In the genomic region with DNA sequence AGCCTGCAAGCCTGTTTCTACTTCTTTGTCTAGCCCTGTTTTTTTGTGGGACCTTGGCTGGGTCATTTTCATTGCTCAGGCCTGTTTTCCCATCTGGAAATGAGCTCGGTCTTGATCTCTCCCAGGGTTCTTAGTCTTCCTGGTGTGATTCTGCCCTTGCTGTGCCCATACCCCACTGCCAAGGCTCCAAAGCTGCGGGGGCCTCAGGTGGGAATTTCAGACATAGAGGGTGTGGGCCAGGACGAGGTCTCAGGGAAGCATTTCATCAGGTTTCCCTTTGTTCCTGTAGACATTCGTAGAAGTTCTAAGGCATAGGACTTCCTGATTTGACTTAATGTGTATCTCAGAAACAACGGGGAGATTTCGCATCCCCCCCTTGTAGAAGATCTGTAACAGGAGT, we compare ENCODE assay signal across 18 cellular contexts. TPM values are rescaled to one million over a fixed set of nuclear protein-coding genes. Genes with fewer than 3 reads are reported as not detected.
A peak's percentile ranks its signal among the peaks of the same experiment; 100 is the strongest.
DNase-seq lines count a peak whose midpoint lies in the region; ATAC-seq and TF ChIP-seq lines count a peak whose summit lies in the region.
"Had no signal": no experiment of that assay in that cellular context is flagged by ENCODE, and none has a peak within 500 bp of the region (broad histone marks: within the 10 kb centered on the region; RNA-seq: fewer than 3 reads in every experiment).

No MANE protein-coding gene starts in this region.

- H2BK5ac ChIP-seq in H9 (ENCODE audit: insufficient read length, low read length), result no peak overlapping the region

- no peak overlapping the region for H4K91ac ChIP-seq in H9 (ENCODE audit: insufficient read length, low read depth, low read length)

- H3K4ac ChIP-seq in H9 (ENCODE audit: low read depth, low read length), result no peak overlapping the region

- no peak overlapping the region for H3K23ac ChIP-seq in H9 (ENCODE audit: insufficient read length, low read depth, low read length)

- peaks cover 4% of the 10 kb centered on the region for H3K23me2 ChIP-seq in H9 (ENCODE audit: insufficient read length, low read depth, low read length, poor library complexity, severe bottlenecking)

- H3K9ac ChIP-seq in BLaER1 treated with 17β-estradiol and CSF1 and Interleukin-3, amounts not matched to agents 10 nM and 100 nM, result peak overlapping the region in 6 of 11 experiments; percentile 2 to 52 (median 28); a peak in 7 of 22 replicates
- H3K9ac ChIP-seq in H9 (ENCODE audit: extremely low read depth, insufficient read length, low read length), result no peak overlapping the region

- H2AK5ac ChIP-seq in H9 (ENCODE audit: insufficient read length, low read length), result no peak overlapping the region

- H4K5ac ChIP-seq in H9 (ENCODE audit: insufficient read length, low read depth, low read length), result no peak overlapping the region

- peaks cover 80 to 99% (median 92%) of the 10 kb centered on the region in 10 experiments for H3K4me1 ChIP-seq in BLaER1 treated with 17β-estradiol and CSF1 and Interleukin-3, amounts not matched to agents 10 nM and 100 nM
- peaks cover 3% of the 10 kb centered on the region; the same call in 1 of the 2 replicates for H3K4me1 ChIP-seq in H9 (ENCODE audit: insufficient read depth, low read length)
- H3K4me1 ChIP-seq in psoas muscle, result peaks cover 94% of the 10 kb centered on the region

- peak overlapping the region; percentile 25 to 99 (median 97) for H3K4me2 ChIP-seq in BLaER1 treated with 17β-estradiol and CSF1 and Interleukin-3, amounts not matched to agents 10 nM and 100 nM
- H3K4me2 ChIP-seq in H9 (ENCODE audit: insufficient read depth, insufficient read length, low read length), result no peak overlapping the region
- H3K4me2 ChIP-seq: GM23338 had no signal

- no peak overlapping the region for H3T11ph ChIP-seq in H9 (ENCODE audit: low read length)

- H3K79me2 ChIP-seq in H9 (ENCODE audit: insufficient read depth, low read length), result peaks cover 23% of the 10 kb centered on the region; the same call in 1 of the 2 replicates

- no peaks in the 10 kb centered on the region for H3K27me3 Mint-ChIP-seq in H9 (ENCODE audit: low read depth)
- H3K27me3 Mint-ChIP-seq in activated T-cell treated with anti-CD3 and anti-CD28 coated beads, Interleukin-2, amount 50 U/mL, for 4 hours (ENCODE audit: low read depth), result no peaks in the 10 kb centered on the region

- H2BK120ac ChIP-seq in H9 (ENCODE audit: low read depth, low read length, poor library complexity, severe bottlenecking), result no peak overlapping the region

- peaks cover 0 to 6% (median 0%) of the 10 kb centered on the region in 11 experiments; a peak in 4 of 22 replicates for H3K9me3 ChIP-seq in BLaER1 treated with 17β-estradiol and CSF1 and Interleukin-3, amounts not matched to agents 10 nM and 100 nM (replicated peaks in 1 of 11)
- H3K9me3 ChIP-seq in H9 (ENCODE audit: control insufficient read depth, low read depth, low read length), result no peaks in the 10 kb centered on the region
- no peaks in the 10 kb centered on the region for H3K9me3 ChIP-seq in psoas muscle
- H3K9me3 ChIP-seq: esophagus squamous epithelium, neutrophil had no signal

- WGBS in H9 (ENCODE audit: extremely low coverage, insufficient read length, low lambda C conversion rate), result no CpG with 5 or more reads among the region's 6 CpGs
- WGBS in psoas muscle, 3 donors, result 16 to 62% (median 25%) methylated on average over 6 of the region's 6 CpGs

- ATAC-seq in psoas muscle (no peak), GM21576 (IDR thresholded peaks at IDR 0.05; ENCODE audit: unreplicated experiment) (no peak), HG03175 (IDR thresholded peaks at IDR 0.05; ENCODE audit: unreplicated experiment) (no peak)
- no peak for ATAC-seq in activated T-cell treated with anti-CD3 and anti-CD28 coated beads, Interleukin-2, amount 50 U/mL, for 4 hours
- ATAC-seq: GM23338 had no signal

- no peak overlapping the region for H2BK15ac ChIP-seq in H9 (ENCODE audit: low read depth, low read length)

- H4K8ac ChIP-seq in H9 (replicated peaks; ENCODE audit: insufficient read length, low read depth, low read length), result no peak overlapping the region

- peaks cover 33 to 35% of the 10 kb centered on the region in 2 experiments for H3K4me1 Mint-ChIP-seq in H9
- H3K4me1 Mint-ChIP-seq in activated T-cell treated with anti-CD3 and anti-CD28 coated beads, Interleukin-2, amount 50 U/mL, for 4 hours (ENCODE audit: low read depth), result peaks cover 83% of the 10 kb centered on the region

- TF ChIP-seq CTCF in H9 (conservative IDR thresholded peaks at IDR 0.05) (no peak), coronary artery (IDR thresholded peaks at IDR 0.05) (no peak), psoas muscle (IDR thresholded peaks at IDR 0.05) (no peak)

- no peak overlapping the region for H3K4me3 Mint-ChIP-seq in H9
- H3K4me3 Mint-ChIP-seq in activated T-cell treated with anti-CD3 and anti-CD28 coated beads, Interleukin-2, amount 50 U/mL, for 4 hours, result no peak overlapping the region
- H3K4me3 Mint-ChIP-seq: GM23338 had no signal

- H3K27ac Mint-ChIP-seq in H9, result no peak overlapping the region
- H3K27ac Mint-ChIP-seq: GM23338 had no signal

- H3K14ac ChIP-seq in H9 (ENCODE audit: insufficient read depth, low read length), result no peak overlapping the region

- 0 out of 22 replicates have a peak, but pooled peaks cover 0 to 9% (median 0%) of the 10 kb centered on the region in 11 experiments for H3K36me3 ChIP-seq in BLaER1 treated with 17β-estradiol and CSF1 and Interleukin-3, amounts not matched to agents 10 nM and 100 nM
- no peaks in the 10 kb centered on the region for H3K36me3 ChIP-seq in psoas muscle (ENCODE audit: insufficient read depth in 1 of 2, low read depth in 1 of 2)
- H3K36me3 ChIP-seq: esophagus squamous epithelium, neutrophil had no signal

- H3K27me3 ChIP-seq in BLaER1 treated with 17β-estradiol and CSF1 and Interleukin-3, amounts not matched to agents 10 nM and 100 nM, result no peaks in the 10 kb centered on the region
- H3K27me3 ChIP-seq in H9 (ENCODE audit: insufficient read depth, low read length), result no peaks in the 10 kb centered on the region
- H3K27me3 ChIP-seq in psoas muscle (ENCODE audit: insufficient read depth in 3 of 3, low read length in 2 of 3), result no peaks in the 10 kb centered on the region
- H3K27me3 ChIP-seq: dorsolateral prefrontal cortex, esophagus squamous epithelium had no signal

- H2BK12ac ChIP-seq in H9 (ENCODE audit: insufficient read length, low read depth, low read length), result no peak overlapping the region

- intact Hi-C loops in psoas muscle (cut with DNase I), result no loop called here

- no peak overlapping the region for H3K56ac ChIP-seq in H9 (ENCODE audit: insufficient read length, low read depth, low read length)

- no peak overlapping the region for H3K4me3 ChIP-seq in BLaER1 treated with 17β-estradiol and CSF1 and Interleukin-3, amounts not matched to agents 10 nM and 100 nM
- H3K4me3 ChIP-seq in coronary artery (no peak overlapping the region), psoas muscle (no peak overlapping the region)
- H3K4me3 ChIP-seq: dorsolateral prefrontal cortex, esophagus squamous epithelium, GM23338 had no signal

- H3K27ac ChIP-seq in BLaER1 treated with 17β-estradiol and CSF1 and Interleukin-3, amounts not matched to agents 10 nM and 100 nM, result peak overlapping the region in 8 of 11 experiments; percentile 33 to 90 (median 62); a peak in 17 of 22 replicates
- no peak overlapping the region for H3K27ac ChIP-seq in H9 (ENCODE audit: insufficient read length, low read depth, low read length)
- H3K27ac ChIP-seq in coronary artery, result peak overlapping the region; percentile 78 to 91
- peak overlapping the region; percentile 96 for H3K27ac ChIP-seq in psoas muscle
- H3K27ac ChIP-seq: neutrophil had no signal

- H4K20me1 ChIP-seq in BLaER1 treated with 17β-estradiol and CSF1 and Interleukin-3, amounts not matched to agents 10 nM and 100 nM, result peaks cover 73 to 99% (median 92%) of the 10 kb centered on the region in 11 experiments; a peak in 21 of 22 replicates
- no peaks in the 10 kb centered on the region for H4K20me1 ChIP-seq in H9 (ENCODE audit: control insufficient read depth, insufficient read depth, insufficient read length)

- peak; percentile 22 for DNase-seq in H9
- no peak for DNase-seq in coronary artery (ENCODE audit: low spot score)
- no peak for DNase-seq in psoas muscle
- DNase-seq in activated T-cell treated with anti-CD3 and anti-CD28 coated beads, Interleukin-2, amount 50 U/mL, for 4 hours, result no peak
- DNase-seq in D341Med (ENCODE audit: low spot score), result no peak
- DNase-seq: activated CD4-positive, alpha-beta T cell treated with anti-CD3 and anti-CD28 coated beads for 1 hour; activated naive CD4-positive, alpha-beta T cell treated with Interleukin-2 at 50 U/mL for 16 hours; esophagus squamous epithelium; mesenchymal stem cell; NCI-H187; NCI-H345; SHP77 treated with DMSO at 0.1 percent for 48 hours had no signal

- H2AFZ ChIP-seq in H9 (ENCODE audit: low read length), result no peak overlapping the region
- H2AFZ ChIP-seq: GM23338 had no signal

- no peak overlapping the region for H3K18ac ChIP-seq in H9 (ENCODE audit: insufficient read length, low read depth, low read length)

- H3K36me3 Mint-ChIP-seq in H9 (ENCODE audit: insufficient read depth in 1 of 3, low read depth in 3 of 3), result peaks cover 4 to 7% (median 7%) of the 10 kb centered on the region in 3 experiments; a peak in 5 of 7 replicates
- H3K36me3 Mint-ChIP-seq in activated T-cell treated with anti-CD3 and anti-CD28 coated beads, Interleukin-2, amount 50 U/mL, for 4 hours (ENCODE audit: insufficient read depth), result no peaks in the 10 kb centered on the region

- no peak overlapping the region for H2BK20ac ChIP-seq in H9 (ENCODE audit: low read depth, low read length, poor library complexity, severe bottlenecking)

- H3K9me3 Mint-ChIP-seq in H9, result peaks cover 0 to 3% of the 10 kb centered on the region in 2 experiments; a peak in 1 of 5 replicates
- no peaks in the 10 kb centered on the region for H3K9me3 Mint-ChIP-seq in activated T-cell treated with anti-CD3 and anti-CD28 coated beads, Interleukin-2, amount 50 U/mL, for 4 hours
- H3K9me3 Mint-ChIP-seq: GM23338 had no signal

- peaks cover 9% of the 10 kb centered on the region for H3K79me1 ChIP-seq in H9 (ENCODE audit: insufficient read depth, low read depth, low read length, poor library complexity, severe bottlenecking)

RNA-seq across cellular contexts. Expression of gene MPRIP, which starts 5.8 kb away (rescaled TPM):
- 129 and 132 TPM in 2 replicates for total RNA-seq in H9 (2021)
- 100 to 1,000 TPM; 228 to 322 (median 258) TPM for total RNA-seq in psoas muscle
- polyA plus RNA-seq in psoas muscle, result 100 to 1,000 TPM; 142 to 270 (median 184) TPM
- total RNA-seq in activated T-cell treated with anti-CD3 and anti-CD28 coated beads, Interleukin-2, amount 50 U/mL, for 4 hours, result 100 to 1,000 TPM; 121 to 132 (median 132) TPM
